Comparison of ENCODE assay signal across 14 cellular contexts in genomic region chr14:100834441-100835277, GRCh38. TPM values are rescaled to one million over a fixed set of nuclear protein-coding genes. Genes with fewer than 3 reads are reported as not detected.
DNase-seq lines count a peak whose midpoint lies in the region; ATAC-seq and TF ChIP-seq lines count a peak whose summit lies in the region.
"Had no signal": no experiment of that assay in that cellular context is flagged by ENCODE, and none has a peak within 500 bp of the region (broad histone marks: within the 10 kb centered on the region; RNA-seq: fewer than 3 reads in every experiment).

No MANE protein-coding gene starts in this region.

- intact Hi-C loops in Right ventricle myocardium superior (cut with DNase I) (no loop called here), left ventricle myocardium inferior (cut with micrococcal nuclease) (no loop called here)

- H3K27ac ChIP-seq in left ventricle myocardium inferior (replicated peaks) (no peak overlapping the region), neural progenitor cell (peak overlapping the region; percentile 98), SK-N-SH (ENCODE audit: low read depth in 2 of 2, low read length in 1 of 2) (no peak overlapping the region)

- H2AFZ ChIP-seq in neural progenitor cell (replicated peaks) (no peak overlapping the region), SK-N-SH (ENCODE audit: low read depth) (no peak overlapping the region)

- no peaks in the 10 kb centered on the region for H3K9me2 ChIP-seq in SK-N-SH

- TF ChIP-seq CTCF in left ventricle myocardium inferior (IDR thresholded peaks at IDR 0.05; ENCODE audit: borderline replicate concordance) (no peak), neural progenitor cell (IDR thresholded peaks at IDR 0.05) (no peak), progenitor cell of endocrine pancreas (IDR thresholded peaks at IDR 0.05; ENCODE audit: unreplicated experiment) (no peak), SK-N-SH (IDR thresholded peaks at IDR 0.05) (no peak)

- no peak overlapping the region for H3K4me3 Mint-ChIP-seq in neural progenitor cell
- no peak overlapping the region for H3K4me3 Mint-ChIP-seq in progenitor cell of endocrine pancreas (ENCODE audit: low read depth)
- no peak overlapping the region for H3K4me3 Mint-ChIP-seq in naive thymus-derived CD8-positive, alpha-beta T cell
- H3K4me3 Mint-ChIP-seq: CD4-positive, alpha-beta T cell had no signal

- H3K4me3 ChIP-seq in left ventricle myocardium inferior (no peak overlapping the region), neural progenitor cell (no peak overlapping the region), SK-N-SH (ENCODE audit: low read depth in 2 of 2, low read length in 1 of 2) (no peak overlapping the region)

- WGBS in SK-N-SH (ENCODE audit: low lambda C conversion rate), result 51% methylated on average over 14 of the region's 27 CpGs

- H3K27me3 Mint-ChIP-seq in neural progenitor cell (ENCODE audit: insufficient read depth, low read depth), result peaks cover 32% of the 10 kb centered on the region
- H3K27me3 Mint-ChIP-seq in progenitor cell of endocrine pancreas, result no peaks in the 10 kb centered on the region
- peaks cover 0 to 27% (median 13%) of the 10 kb centered on the region in 5 donors for H3K27me3 Mint-ChIP-seq in naive thymus-derived CD8-positive, alpha-beta T cell

- no peak overlapping the region for H3K4me2 ChIP-seq in neural progenitor cell
- H3K4me2 ChIP-seq in SK-N-SH, result no peak overlapping the region

- H3K9ac ChIP-seq in neural progenitor cell, result no peak overlapping the region
- no peak overlapping the region for H3K9ac ChIP-seq in SK-N-SH

- peaks cover 94% of the 10 kb centered on the region for H3K27me3 ChIP-seq in left ventricle myocardium inferior (ENCODE audit: low read depth)
- no peaks in the 10 kb centered on the region for H3K27me3 ChIP-seq in neural progenitor cell
- H3K27me3 ChIP-seq in SK-N-SH (ENCODE audit: insufficient read depth), result no peaks in the 10 kb centered on the region

- H3K79me2 ChIP-seq in neural progenitor cell (ENCODE audit: low read depth) (no peaks in the 10 kb centered on the region), SK-N-SH (ENCODE audit: insufficient read depth) (no peaks in the 10 kb centered on the region)

- no peaks in the 10 kb centered on the region for H3K36me3 ChIP-seq in left ventricle myocardium inferior
- no peaks in the 10 kb centered on the region for H3K36me3 ChIP-seq in neural progenitor cell
- no peaks in the 10 kb centered on the region for H3K36me3 ChIP-seq in SK-N-SH (replicated peaks in 1 of 2; ENCODE audit: control insufficient read depth in 1 of 2, insufficient read depth in 2 of 2, low read length in 1 of 2)

- H4K20me1 ChIP-seq in neural progenitor cell (ENCODE audit: low read depth) (no peaks in the 10 kb centered on the region), SK-N-SH (ENCODE audit: insufficient read depth) (no peaks in the 10 kb centered on the region)

- POLR2A ChIA-PET in naive thymus-derived CD8-positive, alpha-beta T cell (lab: Charles Lee), result no interaction called here
- POLR2A ChIA-PET in SK-N-SH (lab: Yijun Ruan, JAX), result no interaction called here

- H3K9me3 Mint-ChIP-seq in neural progenitor cell, result peaks cover 5% of the 10 kb centered on the region
- no peaks in the 10 kb centered on the region for H3K9me3 Mint-ChIP-seq in progenitor cell of endocrine pancreas (ENCODE audit: low read depth)
- no peaks in the 10 kb centered on the region for H3K9me3 Mint-ChIP-seq in naive thymus-derived CD8-positive, alpha-beta T cell
- H3K9me3 Mint-ChIP-seq: CD4-positive, alpha-beta T cell had no signal

- H3F3A ChIP-seq in neural progenitor cell (ENCODE audit: low read depth), result peaks cover 64% of the 10 kb centered on the region
- H3F3A ChIP-seq in SK-N-SH (replicated peaks; ENCODE audit: insufficient read depth), result no peaks in the 10 kb centered on the region

- no peaks in the 10 kb centered on the region for H3K9me3 ChIP-seq in left ventricle myocardium inferior (replicated peaks)
- H3K9me3 ChIP-seq in neural progenitor cell (ENCODE audit: low read depth), result no peaks in the 10 kb centered on the region
- no peaks in the 10 kb centered on the region for H3K9me3 ChIP-seq in SK-N-SH

- CTCF ChIA-PET in SK-N-SH (lab: Yijun Ruan, JAX), result interaction anchor here (1.3 kb wide), 1 partner anchor 20 kb away, joined by 3 read pairs; no protein-coding TSS in a partner anchor

- no peak for TF ChIP-seq RAD21 in SK-N-SH (IDR thresholded peaks at IDR 0.05; ENCODE audit: low read length)

- H3K27ac Mint-ChIP-seq in neural progenitor cell (no peak overlapping the region), progenitor cell of endocrine pancreas (peak overlapping the region; percentile 84)
- no peak overlapping the region for H3K27ac Mint-ChIP-seq in naive thymus-derived CD8-positive, alpha-beta T cell
- H3K27ac Mint-ChIP-seq: CD4-positive, alpha-beta T cell had no signal

- H3K4me1 Mint-ChIP-seq in neural progenitor cell (peaks cover 71% of the 10 kb centered on the region), progenitor cell of endocrine pancreas (ENCODE audit: low read depth) (peaks cover 61% of the 10 kb centered on the region)
- no peaks in the 10 kb centered on the region for H3K4me1 Mint-ChIP-seq in naive thymus-derived CD8-positive, alpha-beta T cell

- DNase-seq in Right ventricle myocardium superior (peak; percentile 33), left ventricle myocardium inferior (no peak), neural progenitor cell (ENCODE audit: low spot score) (no peak), progenitor cell of endocrine pancreas (ENCODE audit: low spot score, unreplicated experiment) (no peak), SK-N-SH (no peak), NOMO-1 treated with DMSO at 0.1 percent for 48 hours (lab: John Stamatoyannopoulos, UW; ENCODE audit: unreplicated experiment) (no peak)
- no peak for DNase-seq in naive thymus-derived CD8-positive, alpha-beta T cell
- DNase-seq: 8988T; AML-193; C1 segment of cervical spinal cord; Calu3; CD4-positive, alpha-beta T cell; DMS 273 treated with DMSO at 0.1 percent for 48 hours had no signal

- H3K4me1 ChIP-seq in left ventricle myocardium inferior (no peaks in the 10 kb centered on the region), neural progenitor cell (peaks cover 62% of the 10 kb centered on the region), SK-N-SH (ENCODE audit: control insufficient read depth in 1 of 2, insufficient read depth in 2 of 2, low read depth in 1 of 2, low read length in 1 of 2) (peaks cover 0 to 25% of the 10 kb centered on the region in 2 experiments; a peak in 1 of 4 replicates)

- H3K36me3 Mint-ChIP-seq in neural progenitor cell (no peaks in the 10 kb centered on the region), progenitor cell of endocrine pancreas (ENCODE audit: insufficient read depth) (no peaks in the 10 kb centered on the region)
- no peaks in the 10 kb centered on the region for H3K36me3 Mint-ChIP-seq in naive thymus-derived CD8-positive, alpha-beta T cell

- TF ChIP-seq EP300 in SK-N-SH (IDR thresholded peaks at IDR 0.05; ENCODE audit: borderline replicate concordance in 1 of 2, low read depth in 1 of 2, low read length in 1 of 2), result no peak

- no peak for ATAC-seq in Right ventricle myocardium superior (ENCODE audit: poor library complexity)
- ATAC-seq in naive thymus-derived CD8-positive, alpha-beta T cell, result no peak
- ATAC-seq: HCT116 had no signal

TF ChIP-seq in SK-N-SH, 30 proteins besides CTCF, POLR2A, EP300 and RAD21 (continues in another document):
- TF ChIP-seq ELF1 (IDR thresholded peaks at IDR 0.05) (no peak), TAF1 (IDR thresholded peaks at IDR 0.05; ENCODE audit: borderline replicate concordance, low read depth, low read length) (no peak), NFIC (IDR thresholded peaks at IDR 0.05; ENCODE audit: borderline replicate concordance) (no peak), CHD2 (IDR thresholded peaks at IDR 0.05; ENCODE audit: low read length, partially characterized antibody) (no peak), TEAD4 (IDR thresholded peaks at IDR 0.05; ENCODE audit: borderline replicate concordance, insufficient read depth) (no peak), NRF1 (IDR thresholded peaks at IDR 0.05; ENCODE audit: low read depth, low read length) (no peak), USF2 (IDR thresholded peaks at IDR 0.05; ENCODE audit: borderline replicate concordance, low read depth, low read length) (no peak), GABPA (IDR thresholded peaks at IDR 0.05; ENCODE audit: low read depth) (no peak), YY1 (IDR thresholded peaks at IDR 0.05; ENCODE audit: low read depth) (no peak), RFX5 (IDR thresholded peaks at IDR 0.05; ENCODE audit: low read length) (no peak), TCF12 (IDR thresholded peaks at IDR 0.05) (no peak), ZBTB33 (IDR thresholded peaks at IDR 0.05; ENCODE audit: borderline replicate concordance, low read depth) (no peak), FOXM1 (IDR thresholded peaks at IDR 0.05; ENCODE audit: low read depth) (no peak)

RNA-seq across cellular contexts. Expression of gene MEG3, which starts 8.7 kb away (rescaled TPM):
- 24.7 TPM for total RNA-seq in Right ventricle myocardium superior
- 17.5 TPM for total RNA-seq in left ventricle myocardium inferior
- 7.3 and 10.6 TPM in 2 replicates for total RNA-seq in neural progenitor cell (ENCODE audit: low replicate concordance)
- total RNA-seq in progenitor cell of endocrine pancreas, result 31.0 and 32.3 TPM in 2 replicates
- not detected for total RNA-seq in naive thymus-derived CD8-positive, alpha-beta T cell
- not detected for polyA plus RNA-seq in naive thymus-derived CD8-positive, alpha-beta T cell
- polyA plus RNA-seq in SK-N-SH (2012; rRNA removed), result not detected in 2 replicates
- not detected in 2 replicates for polyA plus RNA-seq in SK-N-SH (2012; cell fraction: cytosol; rRNA removed)
- polyA plus RNA-seq in SK-N-SH (2012; cell fraction: nucleus; rRNA removed), result not detected in 2 replicates
- total RNA-seq: Calu3; CD4-positive, alpha-beta T cell had no signal
